ENCODE assay signal across 28 cellular contexts in the genomic region with DNA sequence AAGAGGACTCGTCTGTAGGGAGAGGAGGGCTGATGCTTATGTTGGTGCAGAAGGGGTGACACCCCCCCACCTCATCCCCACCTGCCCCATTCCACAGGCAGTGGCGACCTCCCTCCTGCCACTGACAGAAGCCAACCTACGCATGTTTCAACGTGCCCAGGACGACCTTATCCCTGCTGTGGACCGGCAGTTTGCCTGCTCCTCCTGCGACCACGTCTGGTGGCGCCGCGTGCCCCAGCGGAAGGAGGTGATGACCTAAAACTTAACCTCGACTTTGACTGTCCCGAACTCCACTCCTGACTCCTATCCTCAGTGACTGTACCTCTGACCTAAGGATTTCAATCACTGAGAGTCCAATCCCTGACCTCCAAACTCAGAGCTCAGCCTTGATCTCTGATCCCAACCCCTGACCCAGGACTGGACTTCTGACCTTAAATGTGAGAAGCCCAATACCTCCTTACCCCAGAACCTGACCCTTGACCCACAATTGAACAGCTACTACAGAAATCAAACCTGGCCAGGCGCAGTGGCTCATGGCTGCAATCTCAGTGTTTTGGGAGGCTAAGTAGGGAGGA. TPM values are rescaled to one million over a fixed set of nuclear protein-coding genes. Genes with fewer than 3 reads are reported as not detected.
A peak's percentile ranks its signal among the peaks of the same experiment; 100 is the strongest.
DNase-seq lines count a peak whose midpoint lies in the region; ATAC-seq and TF ChIP-seq lines count a peak whose summit lies in the region.
"Had no signal": no experiment of that assay in that cellular context is flagged by ENCODE, and none has a peak within 500 bp of the region (broad histone marks: within the 10 kb centered on the region; RNA-seq: fewer than 3 reads in every experiment).

No MANE protein-coding gene starts in this region.

- peak; percentile 35 for TF ChIP-seq POLR2A in GM18505 (IDR thresholded peaks at IDR 0.05; ENCODE audit: borderline replicate concordance, extremely low read depth, insufficient read depth, insufficient read length)

- no peaks in the 10 kb centered on the region for H3K9me3 Mint-ChIP-seq in activated CD4-positive, alpha-beta T cell treated with anti-CD3 and anti-CD28 coated beads, Interleukin-2, amount 10 ng/mL, durations not matched to agents 7 days and 5 days
- no peaks in the 10 kb centered on the region for H3K9me3 Mint-ChIP-seq in activated CD8-positive, alpha-beta T cell treated with anti-CD3 and anti-CD28 coated beads, Interleukin-2, amount 10 ng/mL, durations not matched to agents 7 days and 5 days (ENCODE audit: insufficient read depth)
- H3K9me3 Mint-ChIP-seq in nephron = peaks cover 7% of the 10 kb centered on the region
- no peaks in the 10 kb centered on the region for H3K9me3 Mint-ChIP-seq in naive thymus-derived CD4-positive, alpha-beta T cell

- peak overlapping the region; percentile 14 for H3K27ac Mint-ChIP-seq in activated CD4-positive, alpha-beta T cell treated with anti-CD3 and anti-CD28 coated beads, Interleukin-2, amount 10 ng/mL, durations not matched to agents 7 days and 5 days
- peak overlapping the region; percentile 67 for H3K27ac Mint-ChIP-seq in activated CD8-positive, alpha-beta T cell treated with anti-CD3 and anti-CD28 coated beads, Interleukin-2, amount 10 ng/mL, durations not matched to agents 7 days and 5 days
- no peak overlapping the region for H3K27ac Mint-ChIP-seq in nephron
- peak overlapping the region in 4 of 9 donors; percentile 14 to 67 (median 31) for H3K27ac Mint-ChIP-seq in naive thymus-derived CD4-positive, alpha-beta T cell
- H3K27ac Mint-ChIP-seq: B cell had no signal

- no peak overlapping the region for H3K4me3 ChIP-seq in naive thymus-derived CD4-positive, alpha-beta T cell (ENCODE audit: low read length)
- H3K4me3 ChIP-seq in H7 (ENCODE audit: insufficient read depth, low read depth, low read length) = no peak overlapping the region
- H3K4me3 ChIP-seq: psoas muscle, upper lobe of left lung had no signal

- intact Hi-C loops in naive thymus-derived CD4-positive, alpha-beta T cell (cut with micrococcal nuclease) = loop anchor here in 1 of 2 donors (10.0 kb wide), 1 partner anchor 565 kb away; the partner anchor contains the start of gene ILF3

- CTCF ChIA-PET in activated CD4-positive, alpha-beta T cell treated with anti-CD3 and anti-CD28 coated beads, Interleukin-2, amount 10 ng/mL, durations not matched to agents 7 days and 5 days (lab: Charles Lee) = interaction anchor here (0.5 to 0.9 kb wide), 2 partner anchors 9 to 28 kb away, joined by 3 read pairs; no protein-coding TSS in a partner anchor
- CTCF ChIA-PET in activated CD8-positive, alpha-beta T cell treated with anti-CD3 and anti-CD28 coated beads, Interleukin-2, amount 10 ng/mL, durations not matched to agents 7 days and 5 days (lab: Charles Lee) = interaction anchor here (0.6 kb wide), 1 partner anchor 216 kb away, joined by 4 read pairs; no protein-coding TSS in a partner anchor
- CTCF ChIA-PET in naive thymus-derived CD4-positive, alpha-beta T cell (lab: Charles Lee) = no interaction called here

- H3K4me3 Mint-ChIP-seq in activated CD4-positive, alpha-beta T cell treated with anti-CD3 and anti-CD28 coated beads, Interleukin-2, amount 10 ng/mL, durations not matched to agents 7 days and 5 days = no peak overlapping the region
- H3K4me3 Mint-ChIP-seq in activated CD8-positive, alpha-beta T cell treated with anti-CD3 and anti-CD28 coated beads, Interleukin-2, amount 10 ng/mL, durations not matched to agents 7 days and 5 days = no peak overlapping the region
- peak overlapping the region in 2 of 3 experiments; percentile 36 to 40 for H3K4me3 Mint-ChIP-seq in nephron
- H3K4me3 Mint-ChIP-seq in naive thymus-derived CD4-positive, alpha-beta T cell = peak overlapping the region in 2 of 10 donors; percentile 35 to 42
- H3K4me3 Mint-ChIP-seq: B cell, brain had no signal

- no peaks in the 10 kb centered on the region for H3K27me3 ChIP-seq in naive thymus-derived CD4-positive, alpha-beta T cell (ENCODE audit: control insufficient read depth in 2 of 2, insufficient read depth in 2 of 2, low read length in 2 of 2)
- peaks cover 16% of the 10 kb centered on the region for H3K27me3 ChIP-seq in H7 (ENCODE audit: control insufficient read depth, insufficient read depth, low read length)
- H3K27me3 ChIP-seq: upper lobe of left lung had no signal

- H3K36me3 Mint-ChIP-seq in activated CD4-positive, alpha-beta T cell treated with anti-CD3 and anti-CD28 coated beads, Interleukin-2, amount 10 ng/mL, durations not matched to agents 7 days and 5 days (ENCODE audit: low read depth) = peaks cover 58% of the 10 kb centered on the region
- peaks cover 63% of the 10 kb centered on the region for H3K36me3 Mint-ChIP-seq in activated CD8-positive, alpha-beta T cell treated with anti-CD3 and anti-CD28 coated beads, Interleukin-2, amount 10 ng/mL, durations not matched to agents 7 days and 5 days (ENCODE audit: low read depth)
- peaks cover 23% of the 10 kb centered on the region for H3K36me3 Mint-ChIP-seq in nephron (ENCODE audit: low read depth)
- peaks cover 4 to 40% (median 7%) of the 10 kb centered on the region in 5 donors for H3K36me3 Mint-ChIP-seq in naive thymus-derived CD4-positive, alpha-beta T cell

- no peaks in the 10 kb centered on the region for H3K27me3 Mint-ChIP-seq in activated CD4-positive, alpha-beta T cell treated with anti-CD3 and anti-CD28 coated beads, Interleukin-2, amount 10 ng/mL, durations not matched to agents 7 days and 5 days
- H3K27me3 Mint-ChIP-seq in activated CD8-positive, alpha-beta T cell treated with anti-CD3 and anti-CD28 coated beads, Interleukin-2, amount 10 ng/mL, durations not matched to agents 7 days and 5 days (ENCODE audit: low read depth) = no peaks in the 10 kb centered on the region
- H3K27me3 Mint-ChIP-seq in nephron (ENCODE audit: low read depth) = peaks cover 21% of the 10 kb centered on the region
- H3K27me3 Mint-ChIP-seq in naive thymus-derived CD4-positive, alpha-beta T cell = no peaks in the 10 kb centered on the region
- H3K27me3 Mint-ChIP-seq: B cell had no signal

- peaks cover 0 to 53% (median 4%) of the 10 kb centered on the region in 3 experiments for H3K36me3 ChIP-seq in naive thymus-derived CD4-positive, alpha-beta T cell (ENCODE audit: control insufficient read depth in 2 of 3, insufficient read depth in 3 of 3, low read length in 3 of 3)
- H3K36me3 ChIP-seq in H7 (replicated peaks; ENCODE audit: control insufficient read depth, insufficient read depth, low read length) = peaks cover 4% of the 10 kb centered on the region

- POLR2A ChIA-PET in activated CD4-positive, alpha-beta T cell treated with anti-CD3 and anti-CD28 coated beads, Interleukin-2, amount 10 ng/mL, durations not matched to agents 7 days and 5 days (lab: Charles Lee) = no interaction called here
- POLR2A ChIA-PET in activated CD8-positive, alpha-beta T cell treated with anti-CD3 and anti-CD28 coated beads, Interleukin-2, amount 10 ng/mL, durations not matched to agents 7 days and 5 days (lab: Charles Lee) = interaction anchor here (0.7 to 1.8 kb wide), 2 partner anchors 13 to 14 kb away, joined by 4 to 9 read pairs; partner anchors contain the start of gene ANGPTL6
- POLR2A ChIA-PET in naive thymus-derived CD4-positive, alpha-beta T cell (lab: Charles Lee) = interaction anchor here (0.6 kb wide), 1 partner anchor 12 kb away, joined by 3 read pairs; no protein-coding TSS in a partner anchor

- no peak overlapping the region for H3K27ac ChIP-seq in naive thymus-derived CD4-positive, alpha-beta T cell (ENCODE audit: low read depth, low read length)
- H3K27ac ChIP-seq: psoas muscle, upper lobe of left lung had no signal

- peaks cover 4 to 9% of the 10 kb centered on the region in 2 donors for H3K4me1 ChIP-seq in naive thymus-derived CD4-positive, alpha-beta T cell (ENCODE audit: control insufficient read depth in 2 of 2, insufficient read depth in 2 of 2, low read length in 2 of 2)
- H3K4me1 ChIP-seq: psoas muscle had no signal

- TF ChIP-seq CTCF in nephron (IDR thresholded peaks at IDR 0.05; ENCODE audit: unreplicated experiment in 3 of 3) = no peak

- no peaks in the 10 kb centered on the region for H3K9me3 ChIP-seq in naive thymus-derived CD4-positive, alpha-beta T cell (ENCODE audit: control insufficient read depth in 2 of 3, low read length in 3 of 3)
- H3K9me3 ChIP-seq: psoas muscle, upper lobe of left lung had no signal

- ATAC-seq in GM18505 (IDR thresholded peaks at IDR 0.05; ENCODE audit: unreplicated experiment) (no peak), esophagus mucosa (no peak)
- ATAC-seq in activated CD8-positive, alpha-beta T cell treated with anti-CD3 and anti-CD28 coated beads, Interleukin-2, amount 10 ng/mL, durations not matched to agents 7 days and 5 days = no peak
- ATAC-seq in naive thymus-derived CD4-positive, alpha-beta T cell = no peak
- ATAC-seq: HCT116, psoas muscle, SK-N-SH treated with all-trans-retinoic acid at 6 μM for 48 hours had no signal

- peaks cover 34% of the 10 kb centered on the region for H3K4me1 Mint-ChIP-seq in activated CD4-positive, alpha-beta T cell treated with anti-CD3 and anti-CD28 coated beads, Interleukin-2, amount 10 ng/mL, durations not matched to agents 7 days and 5 days
- H3K4me1 Mint-ChIP-seq in activated CD8-positive, alpha-beta T cell treated with anti-CD3 and anti-CD28 coated beads, Interleukin-2, amount 10 ng/mL, durations not matched to agents 7 days and 5 days (ENCODE audit: low read depth) = peaks cover 35% of the 10 kb centered on the region
- H3K4me1 Mint-ChIP-seq in nephron = no peaks in the 10 kb centered on the region
- H3K4me1 Mint-ChIP-seq in naive thymus-derived CD4-positive, alpha-beta T cell = peaks cover 8 to 30% (median 8%) of the 10 kb centered on the region in 7 donors
- H3K4me1 Mint-ChIP-seq: brain had no signal

- DNase-seq in activated CD4-positive, alpha-beta T cell treated with anti-CD3 and anti-CD28 coated beads, Interleukin-2, amount 10 ng/mL, durations not matched to agents 7 days and 5 days = no peak
- no peak for DNase-seq in activated CD4-positive, alpha-beta T cell treated with anti-CD3 and anti-CD28 coated beads, Interleukin-2, amount 50 U/mL, for 48 hours
- DNase-seq in activated CD8-positive, alpha-beta T cell treated with anti-CD3 and anti-CD28 coated beads, Interleukin-2, amount 10 ng/mL, durations not matched to agents 7 days and 5 days = no peak
- DNase-seq in naive thymus-derived CD4-positive, alpha-beta T cell = no peak
- no peak for DNase-seq in H7
- DNase-seq: activated CD8-positive, alpha-beta memory T cell treated with anti-CD3 and anti-CD28 coated beads for 24 hours; activated T-cell treated with anti-CD3 and anti-CD28 coated beads, Interleukin-2, amount 50 U/mL, for 48 hours; DMS53; effector CD4-positive, alpha-beta T cell; head of caudate nucleus; kidney glomerular epithelial cell; NCI-H1092 treated with DMSO at 0.1 percent for 48 hours; NCI-H2029; NCI-H2227 treated with DMSO at 0.1 percent for 48 hours; NCI-H69; stimulated activated CD8-positive, alpha-beta memory T cell treated with anti-CD3 and anti-CD28 coated beads, Interleukin-4, amount 100 ng/mL, for 48 hours; T-helper 9 cell had no signal

RNA-seq across cellular contexts. Expression of gene SHFL, which starts 3.8 kb away (rescaled TPM):
- 100 to 1,000 TPM; 100 to 108 TPM for total RNA-seq in activated CD4-positive, alpha-beta T cell treated with anti-CD3 and anti-CD28 coated beads, Interleukin-2, amount 10 ng/mL, durations not matched to agents 7 days and 5 days
- total RNA-seq in activated CD8-positive, alpha-beta T cell treated with anti-CD3 and anti-CD28 coated beads, Interleukin-2, amount 10 ng/mL, durations not matched to agents 7 days and 5 days = 10 to 100 TPM; 81.2 to 89.5 TPM
- 100 to 1,000 TPM in 3 of 5 experiments, 10 to 100 TPM in 2; 67.8 to 112 (median 102) TPM for total RNA-seq in naive thymus-derived CD4-positive, alpha-beta T cell
- polyA plus RNA-seq in naive thymus-derived CD4-positive, alpha-beta T cell = 10 to 100 TPM; 37.0 to 52.0 TPM
- total RNA-seq in esophagus mucosa = 11.1 TPM
- total RNA-seq in H7 (2014; rRNA removed; shearing (Covaris generic)) = 14.4 and 20.4 TPM in 2 replicates

RNA-seq across cellular contexts. Expression of gene ANGPTL6, which starts 12.6 kb away (rescaled TPM):
- total RNA-seq in activated CD4-positive, alpha-beta T cell treated with anti-CD3 and anti-CD28 coated beads, Interleukin-2, amount 10 ng/mL, durations not matched to agents 7 days and 5 days = 1 to 10 TPM in 1 of 2 experiments, under 1 TPM in 1; 0.99 to 1.3 TPM
- total RNA-seq in activated CD8-positive, alpha-beta T cell treated with anti-CD3 and anti-CD28 coated beads, Interleukin-2, amount 10 ng/mL, durations not matched to agents 7 days and 5 days = 1 to 10 TPM; 3.7 to 3.9 TPM
- 1 to 10 TPM in 3 of 5 experiments, under 1 TPM in 2; 0.68 to 1.7 (median 1.0) TPM for total RNA-seq in naive thymus-derived CD4-positive, alpha-beta T cell
- under 1 TPM; 0.23 to 0.48 TPM for polyA plus RNA-seq in naive thymus-derived CD4-positive, alpha-beta T cell
- total RNA-seq in esophagus mucosa = not detected
- 0.15 TPM in 1 of 2 replicates, not detected in the other for total RNA-seq in H7 (2014; rRNA removed; shearing (Covaris generic))
- total RNA-seq: A673, fibroblast of villous mesenchyme, psoas muscle had no signal

RNA-seq across cellular contexts. Expression of gene PPAN, which starts 16.3 kb away (rescaled TPM):
- 10 to 100 TPM; 77.8 to 77.9 TPM for total RNA-seq in activated CD4-positive, alpha-beta T cell treated with anti-CD3 and anti-CD28 coated beads, Interleukin-2, amount 10 ng/mL, durations not matched to agents 7 days and 5 days
- 100 to 1,000 TPM; 107 to 121 TPM for total RNA-seq in activated CD8-positive, alpha-beta T cell treated with anti-CD3 and anti-CD28 coated beads, Interleukin-2, amount 10 ng/mL, durations not matched to agents 7 days and 5 days
- 100 to 1,000 TPM in 4 of 5 experiments, 10 to 100 TPM in 1; 87.6 to 122 (median 109) TPM for total RNA-seq in naive thymus-derived CD4-positive, alpha-beta T cell
- 10 to 100 TPM; 24.9 to 46.6 TPM for polyA plus RNA-seq in naive thymus-derived CD4-positive, alpha-beta T cell
- total RNA-seq in esophagus mucosa = 32.3 TPM
- 52.9 and 54.4 TPM in 2 replicates for total RNA-seq in H7 (2014; rRNA removed; shearing (Covaris generic))

RNA-seq across cellular contexts. Expression of gene P2RY11, which starts 21.6 kb away (rescaled TPM):
- 10 to 100 TPM; 39.1 to 43.1 TPM for total RNA-seq in activated CD4-positive, alpha-beta T cell treated with anti-CD3 and anti-CD28 coated beads, Interleukin-2, amount 10 ng/mL, durations not matched to agents 7 days and 5 days
- total RNA-seq in activated CD8-positive, alpha-beta T cell treated with anti-CD3 and anti-CD28 coated beads, Interleukin-2, amount 10 ng/mL, durations not matched to agents 7 days and 5 days = 10 to 100 TPM; 50.4 to 53.6 TPM
- 10 to 100 TPM; 41.0 to 89.3 (median 58.9) TPM for total RNA-seq in naive thymus-derived CD4-positive, alpha-beta T cell
- 1 to 10 TPM; 2.7 to 3.1 TPM for polyA plus RNA-seq in naive thymus-derived CD4-positive, alpha-beta T cell
- 4.8 TPM for total RNA-seq in esophagus mucosa
- 0.87 and 6.2 TPM in 2 replicates for total RNA-seq in H7 (2014; rRNA removed; shearing (Covaris generic))

RNA-seq across cellular contexts. Expression of gene EIF3G, which starts 29.8 kb away (rescaled TPM):
- 100 to 1,000 TPM; 228 to 230 TPM for total RNA-seq in activated CD4-positive, alpha-beta T cell treated with anti-CD3 and anti-CD28 coated beads, Interleukin-2, amount 10 ng/mL, durations not matched to agents 7 days and 5 days
- 100 to 1,000 TPM; 229 to 241 TPM for total RNA-seq in activated CD8-positive, alpha-beta T cell treated with anti-CD3 and anti-CD28 coated beads, Interleukin-2, amount 10 ng/mL, durations not matched to agents 7 days and 5 days
- total RNA-seq in naive thymus-derived CD4-positive, alpha-beta T cell = 100 to 1,000 TPM; 242 to 356 (median 328) TPM
- 100 to 1,000 TPM; 240 to 294 TPM for polyA plus RNA-seq in naive thymus-derived CD4-positive, alpha-beta T cell
- 166 TPM for total RNA-seq in esophagus mucosa
- total RNA-seq in H7 (2014; rRNA removed; shearing (Covaris generic)) = 354 and 376 TPM in 2 replicates

Comparison
In these comparisons a context has a peak if more than half of its experiments do, and no peak if none do; other contexts are left out.
1. H3K27ac Mint-ChIP-seq: peak in activated CD4-positive, alpha-beta T cell treated with anti-CD3 and anti-CD28 coated beads, Interleukin-2, amount 10 ng/mL, durations not matched to agents 7 days and 5 days (single experiment) and activated CD8-positive, alpha-beta T cell treated with anti-CD3 and anti-CD28 coated beads, Interleukin-2, amount 10 ng/mL, durations not matched to agents 7 days and 5 days (single experiment); none in nephron (0 of 3).
2. H3K4me3 Mint-ChIP-seq: peak in nephron (2 of 3); none in activated CD4-positive, alpha-beta T cell treated with anti-CD3 and anti-CD28 coated beads, Interleukin-2, amount 10 ng/mL, durations not matched to agents 7 days and 5 days (single experiment) and activated CD8-positive, alpha-beta T cell treated with anti-CD3 and anti-CD28 coated beads, Interleukin-2, amount 10 ng/mL, durations not matched to agents 7 days and 5 days (single experiment).